ENCODE assay signal across 19 cellular contexts in genomic region chr6:65646494-65647035, GRCh38.
DNase-seq lines count a peak whose midpoint lies in the region; ATAC-seq, FAIRE-seq and TF ChIP-seq lines count a peak whose summit lies in the region.
"Had no signal": no experiment of that assay in that cellular context is flagged by ENCODE, and none has a peak within 500 bp of the region (broad histone marks: within the 10 kb centered on the region; RNA-seq: fewer than 3 reads in every experiment).

No MANE protein-coding gene starts in this region.

- no peak for TF ChIP-seq POLR2A in A549 (IDR thresholded peaks at IDR 0.05; ENCODE audit: low read length)

- H3K36me3 ChIP-seq in KOPT-K1 (ENCODE audit: insufficient read depth, low read length) (no peaks in the 10 kb centered on the region), mammary epithelial cell (ENCODE audit: insufficient read depth, low read length) (no peaks in the 10 kb centered on the region)

- in situ Hi-C loops in mammary epithelial cell (cut with MboI; ENCODE audit: low sequenced_read_pairs in 2 of 2), result no loop called here

- intact Hi-C loops in mammary epithelial cell (cut with micrococcal nuclease), result no loop called here

- H3K4me1 ChIP-seq in A549 (no peaks in the 10 kb centered on the region), mammary epithelial cell (ENCODE audit: insufficient read depth, low read length) (no peaks in the 10 kb centered on the region)

- H3K27me3 ChIP-seq in mammary epithelial cell (ENCODE audit: insufficient read depth, low read length), result no peaks in the 10 kb centered on the region

- dilution Hi-C loops in mammary epithelial cell (cut with HindIII; ENCODE audit: low sequenced_read_pairs), result no loop called here

- FAIRE-seq in A549 (lab: Jason Lieb, UNC), result no peak
- FAIRE-seq: A204.1, G401.6, H1 had no signal

- no peak for TF ChIP-seq EP300 in A549 (IDR thresholded peaks at IDR 0.05)

- BruUV-seq in mammary epithelial cell (replicated peaks; lab: Mats Ljungman, UMichigan), result no TSS peak

- no peaks in the 10 kb centered on the region for H3K79me2 ChIP-seq in mammary epithelial cell (ENCODE audit: insufficient read depth, low read length)

- DNase-seq in A549 (ENCODE audit: low read depth in 1 of 2, low spot score in 1 of 2) (no peak), GM12865 (ENCODE audit: low read depth) (peak; percentile 1), OCI-M1 (lab: John Stamatoyannopoulos, UW) (peak; percentile 92), COLO668 (lab: John Stamatoyannopoulos, UW; ENCODE audit: unreplicated experiment) (no peak), GM03348 (ENCODE audit: low spot score) (no peak), mammary epithelial cell (no peak)
- DNase-seq: COR-L47, DMS 273 treated with DMSO at 0.1 percent for 48 hours, NCI-H1417, NCI-H187 treated with DMSO at 0.1 percent for 48 hours, NCI-H345, NCI-H524 treated with DMSO at 0.1 percent for 48 hours, SHP77 had no signal

- no peak overlapping the region for H3K4me3 ChIP-seq in A549
- no peak overlapping the region for H3K4me3 ChIP-seq in GM12865 (ENCODE audit: low read depth, low read length)
- no peak overlapping the region for H3K4me3 ChIP-seq in mammary epithelial cell (replicated peaks in 1 of 3; ENCODE audit: insufficient read depth in 1 of 3, low read depth in 2 of 3, low read length in 3 of 3)
- H3K4me3 ChIP-seq: SK-N-MC had no signal

- WGBS in A549 (ENCODE audit: missing lambda C conversion rate), result 77% methylated on average over 4 of the region's 4 CpGs
- 39% methylated on average over 4 of the region's 4 CpGs for WGBS in mammary epithelial cell (ENCODE audit: low coverage, missing lambda C conversion rate)

- no peak overlapping the region for H3K9ac ChIP-seq in mammary epithelial cell (ENCODE audit: insufficient read depth, low read length)

- POLR2A ChIA-PET in A549 (lab: Yijun Ruan, JAX), result no interaction called here

- TF ChIP-seq CTCF in A549 (IDR thresholded peaks at IDR 0.05) (no peak), GM12865 (IDR thresholded peaks at IDR 0.05; ENCODE audit: insufficient read depth, low read depth, low read length, missing control alignments) (no peak), mammary epithelial cell (conservative IDR thresholded peaks at IDR 0.05 in 1 of 2, IDR thresholded peaks at IDR 0.05 in 1 of 2; ENCODE audit: extremely low read depth in 1 of 2, insufficient read depth in 1 of 2, low read depth in 1 of 2, low read length in 2 of 2) (no peak)

- H3K9me3 ChIP-seq in A549, result no peaks in the 10 kb centered on the region
- H3K9me3 ChIP-seq in KOPT-K1 (ENCODE audit: insufficient read depth, low read length, poor library complexity, severe bottlenecking), result no peaks in the 10 kb centered on the region
- H3K9me3 ChIP-seq in mammary epithelial cell (replicated peaks; ENCODE audit: insufficient read depth, low read length), result peaks cover 19% of the 10 kb centered on the region

- CTCF ChIA-PET in A549 (lab: Yijun Ruan, JAX), result no interaction called here
- CTCF ChIA-PET in mammary epithelial cell (lab: Charles Lee; ENCODE audit: low non-redundant PET), result no interaction called here

- TF ChIP-seq RAD21 in A549 (conservative IDR thresholded peaks at IDR 0.05 in 1 of 2, IDR thresholded peaks at IDR 0.05 in 1 of 2), result no peak

- H2AFZ ChIP-seq in mammary epithelial cell (ENCODE audit: low read depth, low read length), result no peak overlapping the region

- no peak for ATAC-seq in A549
- ATAC-seq in HG02884 (IDR thresholded peaks at IDR 0.05; ENCODE audit: unreplicated experiment), result no peak

- H3K27ac ChIP-seq in A549, result no peak overlapping the region
- peak overlapping the region; percentile 40 for H3K27ac ChIP-seq in KOPT-K1 (ENCODE audit: low read depth, low read length, poor library complexity, severe bottlenecking)
- H3K27ac ChIP-seq in mammary epithelial cell (ENCODE audit: insufficient read depth, low read depth, low read length), result no peak overlapping the region
- H3K27ac ChIP-seq: SK-N-MC had no signal

- no peaks in the 10 kb centered on the region for H4K20me1 ChIP-seq in mammary epithelial cell (ENCODE audit: insufficient read depth, low read length)

- H3K4me2 ChIP-seq in A549 (no peak overlapping the region), mammary epithelial cell (ENCODE audit: insufficient read depth, low read depth, low read length) (no peak overlapping the region)

TF ChIP-seq in A549, 52 proteins besides CTCF, POLR2A, EP300 and RAD21:
- TF ChIP-seq FOXS1 (CRISPR knock-in tag; IDR thresholded peaks at IDR 0.05) (no peak), ATOH8 (CRISPR knock-in tag; IDR thresholded peaks at IDR 0.05; ENCODE audit: low read depth) (no peak), HOXB5 (CRISPR knock-in tag; IDR thresholded peaks at IDR 0.05) (no peak), MAFK (IDR thresholded peaks at IDR 0.05; ENCODE audit: partially characterized antibody) (peak; percentile 21), NFE2L2 (conservative IDR thresholded peaks at IDR 0.05; ENCODE audit: low read length) (peak; percentile 24; the same call in 1 of the 2 replicates), RNF2 (IDR thresholded peaks at IDR 0.05; ENCODE audit: borderline replicate concordance, low read depth) (no peak), ZC3H11A (IDR thresholded peaks at IDR 0.05) (no peak), RCOR1 (IDR thresholded peaks at IDR 0.05; ENCODE audit: low read depth, low read length) (no peak), MAX (IDR thresholded peaks at IDR 0.05) (no peak), KDM5A (IDR thresholded peaks at IDR 0.05) (no peak)

Comparison
In these comparisons a context has a peak if more than half of its experiments do, and no peak if none do; other contexts are left out.
1. DNase-seq: peak in GM12865 (single experiment) and OCI-M1 (single experiment); none in A549 (0 of 2), COLO668 (single experiment), GM03348 (single experiment) and mammary epithelial cell (single experiment).